In the genomic region with DNA sequence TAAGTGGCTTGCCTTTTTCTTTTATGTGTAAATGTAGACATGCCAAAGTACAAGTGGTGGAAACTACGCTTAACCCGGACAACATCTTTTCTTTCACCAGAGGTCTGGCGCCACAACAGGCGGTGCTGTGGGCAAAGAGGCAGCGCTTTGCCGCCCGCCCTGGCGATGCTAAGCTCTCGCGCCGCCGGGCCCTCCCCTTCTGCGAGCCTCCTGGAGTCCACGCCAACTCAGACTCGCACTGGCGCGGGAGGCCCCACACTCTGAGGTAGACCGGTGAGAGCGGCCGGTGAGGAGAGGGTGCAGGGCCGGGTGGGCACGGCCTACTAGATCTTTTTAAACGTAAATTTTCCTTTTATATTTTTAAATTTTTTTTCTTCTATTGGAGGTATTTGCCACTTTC, we compare ENCODE assay signal across 25 cellular contexts.
"Had no signal": no experiment of that assay in that cellular context is flagged by ENCODE, and none has a peak within 500 bp of the region (broad histone marks: within the 10 kb centered on the region; RNA-seq: fewer than 3 reads in every experiment).

No MANE protein-coding gene starts in this region.

- H3K27ac ChIP-seq: ascending aorta, breast epithelium, cardiac muscle cell, colonic mucosa had no signal

- H3K4me3 ChIP-seq: ascending aorta, breast epithelium, cardiac muscle cell, colonic mucosa had no signal

- H3K27me3 ChIP-seq: ascending aorta, breast epithelium, cardiac muscle cell, colonic mucosa had no signal

- DNase-seq: activated CD4-positive, alpha-beta memory T cell treated with anti-CD3 and anti-CD28 coated beads for 36 hours; activated CD4-positive, alpha-beta T cell treated with anti-CD3 and anti-CD28 coated beads for 36 hours; activated CD4-positive, alpha-beta T cell treated with anti-CD3 and anti-CD28 coated beads, Interleukin-2, amount 10 ng/mL, durations not matched to agents 24 days and 14 days; activated CD4-positive, CD25-positive, alpha-beta regulatory T cell; activated CD4-positive, CD25-positive, alpha-beta regulatory T cell treated with anti-CD3 and anti-CD28 coated beads, Interleukin-2, amount 50 U/mL, for 72 hours; activated CD8-positive, alpha-beta memory T cell treated with anti-CD3 and anti-CD28 coated beads, Interleukin-2, amount 10 ng/mL, durations not matched to agents 7 days and 5 days; activated CD8-positive, alpha-beta memory T cell treated with anti-CD3 and anti-CD28 coated beads, Interleukin-2, amount 50 U/mL, for 4 hours; activated CD8-positive, alpha-beta T cell treated with anti-CD3 and anti-CD28 coated beads, Interleukin-2, amount 10 ng/mL, durations not matched to agents 7 days and 5 days; activated effector memory CD4-positive, alpha-beta T cell treated with anti-CD3 and anti-CD28 coated beads, Interleukin-2, amount 50 U/mL, for 16 hours; activated naive CD4-positive, alpha-beta T cell treated with anti-CD3 and anti-CD28 coated beads for 36 hours; activated naive CD8-positive, alpha-beta T cell treated with anti-CD3 and anti-CD28 coated beads for 36 hours; activated naive CD8-positive, alpha-beta T cell treated with anti-CD3 and anti-CD28 coated beads, Interleukin-2, amount 50 U/mL, for 24 hours; activated T-cell treated with anti-CD3 and anti-CD28 coated beads, Interleukin-2, amount 50 U/mL, for 1 hour; activated T-cell treated with anti-CD3 and anti-CD28 coated beads, Interleukin-2, amount 50 U/mL, for 48 hours; central memory CD4-positive, alpha-beta T cell; cerebellar nuclear complex; colonic mucosa; effector CD8-positive, alpha-beta T cell; endodermal cell; foreskin fibroblast; T-helper 2 cell had no signal

- H3K36me3 ChIP-seq: ascending aorta, breast epithelium, cardiac muscle cell, colonic mucosa had no signal

- H3K4me1 ChIP-seq: ascending aorta, breast epithelium, colonic mucosa had no signal

- ATAC-seq: activated CD4-positive, alpha-beta T cell treated with anti-CD3 and anti-CD28 coated beads for 36 hours; activated CD8-positive, alpha-beta memory T cell treated with anti-CD3 and anti-CD28 coated beads, Interleukin-2, amount 10 ng/mL, durations not matched to agents 7 days and 5 days; activated CD8-positive, alpha-beta T cell treated with anti-CD3 and anti-CD28 coated beads, Interleukin-2, amount 10 ng/mL, durations not matched to agents 7 days and 5 days; activated naive CD8-positive, alpha-beta T cell treated with anti-CD3 and anti-CD28 coated beads, Interleukin-2, amount 50 U/mL, for 24 hours; esophagus mucosa had no signal

- H3K9me3 ChIP-seq: ascending aorta, colonic mucosa had no signal
